In the genomic region with DNA sequence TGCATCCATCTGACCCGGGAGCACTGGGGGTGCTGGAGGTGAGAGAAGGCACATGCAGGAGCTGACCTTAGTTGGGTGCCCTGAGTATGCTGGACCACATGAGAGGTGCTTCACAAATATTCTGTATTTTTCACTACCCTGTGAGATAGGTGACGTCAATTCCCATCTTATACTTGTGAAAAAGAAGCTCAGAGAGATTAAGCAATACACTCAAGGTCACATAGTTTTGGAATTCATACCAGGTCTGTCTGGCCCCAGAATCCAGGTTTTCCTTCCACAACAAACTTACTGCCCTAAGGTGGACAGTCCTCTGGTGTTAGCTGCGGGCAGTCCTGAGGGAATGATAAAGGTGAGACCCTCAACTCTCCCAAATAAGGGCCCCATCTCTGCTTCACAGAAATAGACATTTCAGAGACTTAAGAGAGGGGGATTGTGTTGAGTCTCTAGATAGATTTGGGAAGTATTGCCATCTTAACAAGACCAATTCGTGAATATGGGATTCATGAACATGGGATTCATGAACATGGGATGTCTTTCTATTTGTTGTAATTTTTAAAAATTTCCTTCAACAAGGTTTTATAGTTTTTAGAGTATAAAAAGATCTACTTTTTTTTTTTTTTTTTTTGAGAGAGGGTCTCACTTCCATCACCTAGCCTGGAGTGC, we compare ENCODE assay signal across 20 cellular contexts.
DNase-seq lines count a peak whose midpoint lies in the region; ATAC-seq, FAIRE-seq and TF ChIP-seq lines count a peak whose summit lies in the region.
"Had no signal": no experiment of that assay in that cellular context is flagged by ENCODE, and none has a peak within 500 bp of the region (broad histone marks: within the 10 kb centered on the region; RNA-seq: fewer than 3 reads in every experiment).

No MANE protein-coding gene starts in this region.

- H3K4me1 ChIP-seq in Panc1 (ENCODE audit: control insufficient read depth, insufficient read depth, low read length) = peaks cover 16% of the 10 kb centered on the region
- H3K4me1 ChIP-seq in sigmoid colon = peaks cover 0 to 13% (median 2%) of the 10 kb centered on the region in 4 donors
- no peaks in the 10 kb centered on the region for H3K4me1 ChIP-seq in small intestine (ENCODE audit: control insufficient read depth in 2 of 2, insufficient read depth in 1 of 2, low read depth in 1 of 2, low read length in 1 of 2)
- H3K4me1 ChIP-seq: BE2C had no signal

- no TSS peak for BruUV-seq in Panc1 (replicated peaks; lab: Mats Ljungman, UMichigan)

- DNase-seq in H7 (peak; percentile 26), Panc1 (ENCODE audit: low read depth, low spot score) (no peak), coronary artery (ENCODE audit: low spot score) (peak; percentile 46), sigmoid colon (peak; percentile 17), SKM-1 (lab: John Stamatoyannopoulos, UW; ENCODE audit: unreplicated experiment) (no peak), GM13977 (ENCODE audit: low spot score) (no peak), small intestine (no peak)
- DNase-seq: BE2C, COR-L47, DMS153, DMS79 treated with DMSO at 0.1 percent for 48 hours, EL, GOT3, HCEC 1CT had no signal

- POLR2A ChIA-PET in Panc1 (lab: Charles Lee) = no interaction called here

- intact Hi-C loops in Panc1 (cut with micrococcal nuclease; ENCODE audit: unreplicated experiment) (no loop called here), sigmoid colon (cut with DNase I) (no loop called here)

- CTCF ChIA-PET in Panc1 (lab: Charles Lee) = interaction anchor here (0.6 kb wide), 1 partner anchor 14 kb away, joined by 8 read pairs; no protein-coding TSS in a partner anchor

- no peak for FAIRE-seq in small intestine (lab: Jason Lieb, UNC)
- FAIRE-seq: A549, D721Med, GM12891 had no signal

- H3K36me3 ChIP-seq in H7 (replicated peaks; ENCODE audit: control insufficient read depth, insufficient read depth, low read length) = no peaks in the 10 kb centered on the region
- no peaks in the 10 kb centered on the region for H3K36me3 ChIP-seq in Panc1 (ENCODE audit: control insufficient read depth, insufficient read depth, low read length)
- no peaks in the 10 kb centered on the region for H3K36me3 ChIP-seq in sigmoid colon
- H3K36me3 ChIP-seq in small intestine (ENCODE audit: control insufficient read depth in 2 of 2, insufficient read depth in 2 of 2, low read length in 2 of 2) = no peaks in the 10 kb centered on the region
- H3K36me3 ChIP-seq: BE2C had no signal

- in situ Hi-C loops in Panc1 (cut with HindIII; ENCODE audit: low pct_unique_long_range_greater_than_20kb, low sequenced_read_pairs) (no loop called here), GM13977 (cut with MboI; ENCODE audit: low pct_unique_long_range_greater_than_20kb, low sequenced_read_pairs, unreplicated experiment) (no loop called here)

- no peaks in the 10 kb centered on the region for H3K27me3 ChIP-seq in H7 (ENCODE audit: control insufficient read depth, insufficient read depth, low read length)
- no peaks in the 10 kb centered on the region for H3K27me3 ChIP-seq in Panc1 (ENCODE audit: control insufficient read depth, insufficient read depth, low read length)
- H3K27me3 ChIP-seq in sigmoid colon = no peaks in the 10 kb centered on the region
- H3K27me3 ChIP-seq in small intestine (ENCODE audit: control insufficient read depth in 2 of 2, insufficient read depth in 2 of 2, low read length in 2 of 2) = no peaks in the 10 kb centered on the region
- H3K27me3 ChIP-seq: BE2C had no signal

- TF ChIP-seq EP300 in sigmoid colon (IDR thresholded peaks at IDR 0.05) = no peak

- WGBS in sigmoid colon, 2 donors = 85 to 98% methylated on average over 4 of the region's 4 CpGs
- WGBS in small intestine, 3 donors = 86 to 97% (median 88%) methylated on average over 4 of the region's 4 CpGs

- H3K4me3 ChIP-seq in H7 (ENCODE audit: insufficient read depth, low read depth, low read length) = no peak overlapping the region
- no peak overlapping the region for H3K4me3 ChIP-seq in Panc1 (ENCODE audit: low read depth in 2 of 2, low read length in 2 of 2)
- no peak overlapping the region for H3K4me3 ChIP-seq in coronary artery
- no peak overlapping the region for H3K4me3 ChIP-seq in sigmoid colon
- no peak overlapping the region for H3K4me3 ChIP-seq in small intestine (ENCODE audit: low read depth in 1 of 2, low read length in 2 of 2)
- H3K4me3 ChIP-seq: A549 had no signal

- H3K9me3 ChIP-seq in Panc1 (ENCODE audit: control insufficient read depth, insufficient read depth, low read depth, low read length) (no peaks in the 10 kb centered on the region), sigmoid colon (no peaks in the 10 kb centered on the region), small intestine (ENCODE audit: control insufficient read depth, low read depth) (no peaks in the 10 kb centered on the region)
- H3K9me3 ChIP-seq: A549, BE2C had no signal

- no peak for TF ChIP-seq POLR2A in sigmoid colon (IDR thresholded peaks at IDR 0.05)

- ATAC-seq in Panc1 = no peak
- ATAC-seq: A549; CD8-positive, alpha-beta T cell had no signal

- TF ChIP-seq CTCF in Panc1 (IDR thresholded peaks at IDR 0.05) = no peak
- TF ChIP-seq CTCF in coronary artery (IDR thresholded peaks at IDR 0.05) = no peak
- TF ChIP-seq CTCF in sigmoid colon (IDR thresholded peaks at IDR 0.05) = no peak
- TF ChIP-seq CTCF in GM13977 (IDR thresholded peaks at IDR 0.05; ENCODE audit: extremely low read depth, insufficient read depth, missing control alignments) = no peak

- H3K27ac ChIP-seq in Panc1 (ENCODE audit: low read length) = peak overlapping the region; percentile 44; the same call in 1 of the 2 replicates
- H3K27ac ChIP-seq in coronary artery = no peak overlapping the region
- H3K27ac ChIP-seq in sigmoid colon = no peak overlapping the region
- no peak overlapping the region for H3K27ac ChIP-seq in small intestine (ENCODE audit: low read depth in 1 of 2, low read length in 1 of 2)
- H3K27ac ChIP-seq: C4-2B, HL-60 had no signal

Comparison
In these comparisons a context has a peak if more than half of its experiments do, and no peak if none do; other contexts are left out.
1. DNase-seq: peak in H7 (single experiment), coronary artery (single experiment) and sigmoid colon (single experiment); none in Panc1 (single experiment), SKM-1 (single experiment), GM13977 (single experiment) and small intestine (single experiment).